In genomic region chr18:13800505-13801259, GRCh38 we compare ENCODE assay signal across 9 cellular contexts. TPM values are rescaled to one million over a fixed set of nuclear protein-coding genes. Genes with fewer than 3 reads are reported as not detected.
A peak's percentile ranks its signal among the peaks of the same experiment; 100 is the strongest.
DNase-seq lines count a peak whose midpoint lies in the region; FAIRE-seq and TF ChIP-seq lines count a peak whose summit lies in the region.
"Had no signal": no experiment of that assay in that cellular context is flagged by ENCODE, and none has a peak within 500 bp of the region (broad histone marks: within the 10 kb centered on the region; RNA-seq: fewer than 3 reads in every experiment).

No MANE protein-coding gene starts in this region.

- peak overlapping the region; percentile 13 for H3K4me3 Mint-ChIP-seq in T-helper 1 cell treated with Interleukin-12 subunit alpha and Interleukin-12 subunit beta and Interleukin-4 antibody, amounts not matched to agents 30 μg/mL and 1 μg/mL, for 36 hours

- intact Hi-C loops in kidney (cut with DNase I): no loop called here

- peak overlapping the region; percentile 23 for H3K4me3 ChIP-seq in bronchial epithelial cell (ENCODE audit: low read depth, low read length)
- peak overlapping the region; percentile 50 to 60 for H3K4me3 ChIP-seq in kidney (ENCODE audit: low read length in 2 of 2)

- H3K9me3 ChIP-seq in kidney (ENCODE audit: control insufficient read depth in 1 of 2, low read length in 2 of 2): no peaks in the 10 kb centered on the region

- no peak overlapping the region for H3K27ac Mint-ChIP-seq in T-helper 1 cell treated with Interleukin-12 subunit alpha and Interleukin-12 subunit beta and Interleukin-4 antibody, amounts not matched to agents 30 μg/mL and 1 μg/mL, for 36 hours

- H3K9ac ChIP-seq in kidney (ENCODE audit: low read length in 2 of 2): peak overlapping the region in 1 of 2 donors; percentile 16

- TF ChIP-seq CTCF in bronchial epithelial cell (IDR thresholded peaks at IDR 0.05; ENCODE audit: insufficient read depth, low read length, severe bottlenecking) (peak; percentile 90), kidney (IDR thresholded peaks at IDR 0.05; ENCODE audit: borderline replicate concordance, extremely low read depth, insufficient read depth) (peak; percentile 38)

- no peaks in the 10 kb centered on the region for H3K36me3 ChIP-seq in bronchial epithelial cell (ENCODE audit: control insufficient read depth, insufficient read depth, low read length)
- no peaks in the 10 kb centered on the region for H3K36me3 ChIP-seq in kidney (ENCODE audit: control insufficient read depth in 1 of 2, insufficient read depth in 2 of 2, low read length in 2 of 2)

- H3K4me1 Mint-ChIP-seq in T-helper 1 cell treated with Interleukin-12 subunit alpha and Interleukin-12 subunit beta and Interleukin-4 antibody, amounts not matched to agents 30 μg/mL and 1 μg/mL, for 36 hours (ENCODE audit: low read depth): peaks cover 3% of the 10 kb centered on the region

- TF ChIP-seq POLR2A in H54 (IDR thresholded peaks at IDR 0.05; ENCODE audit: low read depth, low read length): no peak

- DNase-seq in Daoy (ENCODE audit: low read depth) (peak; percentile 79), HT-29 (ENCODE audit: low spot score) (peak; percentile 83), bronchial epithelial cell (ENCODE audit: low read depth) (peak; percentile 59), kidney (peak; percentile 89), H54 (ENCODE audit: insufficient read length, low spot score) (no peak), germinal center (ENCODE audit: low spot score) (no peak)
- peak; percentile 33 to 67 for DNase-seq in stimulated activated CD4-positive, alpha-beta T cell treated with anti-CD3 and anti-CD28 coated beads, Interleukin-2, amount 100 ng/mL, for 24 hours

- H3K27me3 ChIP-seq in bronchial epithelial cell (ENCODE audit: control insufficient read depth, insufficient read depth, low read length): no peaks in the 10 kb centered on the region

- FAIRE-seq in bronchial epithelial cell (lab: Jason Lieb, UNC) (no peak), kidney (lab: Jason Lieb, UNC) (no peak), H54 (lab: Jason Lieb, UNC) (no peak)
- FAIRE-seq: TTC549 had no signal

- H3K4me1 ChIP-seq in kidney (ENCODE audit: control insufficient read depth in 1 of 2, insufficient read depth in 1 of 2, low read depth in 1 of 2, low read length in 2 of 2): peaks cover 0 to 8% of the 10 kb centered on the region in 2 donors

- peaks cover 57% of the 10 kb centered on the region for H3K27me3 Mint-ChIP-seq in T-helper 1 cell treated with Interleukin-12 subunit alpha and Interleukin-12 subunit beta and Interleukin-4 antibody, amounts not matched to agents 30 μg/mL and 1 μg/mL, for 36 hours (ENCODE audit: low read depth)

- H3K9me3 Mint-ChIP-seq in T-helper 1 cell treated with Interleukin-12 subunit alpha and Interleukin-12 subunit beta and Interleukin-4 antibody, amounts not matched to agents 30 μg/mL and 1 μg/mL, for 36 hours: no peaks in the 10 kb centered on the region

- no peaks in the 10 kb centered on the region for H3K36me3 Mint-ChIP-seq in T-helper 1 cell treated with Interleukin-12 subunit alpha and Interleukin-12 subunit beta and Interleukin-4 antibody, amounts not matched to agents 30 μg/mL and 1 μg/mL, for 36 hours (ENCODE audit: low read depth)

- no peak overlapping the region for H3K27ac ChIP-seq in kidney (ENCODE audit: low read depth in 2 of 2, low read length in 2 of 2)

RNA-seq across cellular contexts. Expression of gene MC5R, which starts 23.3 kb away (rescaled TPM):
- total RNA-seq in Daoy (2014; rRNA removed; shearing (Covaris generic)): not detected in 2 replicates
- 0.47 TPM in 1 of 2 replicates, not detected in the other for total RNA-seq in HT-29 (2014; rRNA removed; shearing (Covaris generic))
- total RNA-seq in bronchial epithelial cell (not detected in 2 replicates), kidney (not detected)
- polyA plus RNA-seq in kidney (ENCODE audit: insufficient read depth, low read depth, low replicate concordance): not detected

Comparison
In these comparisons a context has a peak if more than half of its experiments do, and no peak if none do; other contexts are left out.
1. DNase-seq: peak in Daoy (single experiment), HT-29 (single experiment), bronchial epithelial cell (single experiment), kidney (single experiment) and stimulated activated CD4-positive, alpha-beta T cell treated with anti-CD3 and anti-CD28 coated beads, Interleukin-2, amount 100 ng/mL, for 24 hours (2 of 2); none in H54 (single experiment) and germinal center (single experiment).